9 cellular contexts compared by ENCODE assay signal in genomic region chr9:126326228-126327015, GRCh38. TPM values are rescaled to one million over a fixed set of nuclear protein-coding genes. Genes with fewer than 3 reads are reported as not detected.
DNase-seq lines count a peak whose midpoint lies in the region; ATAC-seq, FAIRE-seq and TF ChIP-seq lines count a peak whose summit lies in the region.
"Had no signal": no experiment of that assay in that cellular context is flagged by ENCODE, and none has a peak within 500 bp of the region (broad histone marks: within the 10 kb centered on the region; RNA-seq: fewer than 3 reads in every experiment).

MVB12B (plus strand) TSS chr9:126326829; CDS start chr9:126326930, 101 bp downstream.

- H3K36me3 ChIP-seq in PC-9 (ENCODE audit: low read depth), result no peaks in the 10 kb centered on the region
- no peaks in the 10 kb centered on the region for H3K36me3 ChIP-seq in osteoblast (ENCODE audit: insufficient read depth, low read length)
- H3K36me3 ChIP-seq in urinary bladder (ENCODE audit: insufficient read depth), result no peaks in the 10 kb centered on the region

- no peak for ATAC-seq in GM18907 (IDR thresholded peaks at IDR 0.05; ENCODE audit: unreplicated experiment)

- intact Hi-C loops in PC-9 (cut with micrococcal nuclease; ENCODE audit: unreplicated experiment), result no loop called here

- FAIRE-seq in GM18507 (lab: Jason Lieb, UNC), result no peak
- FAIRE-seq: colon had no signal

- no peaks in the 10 kb centered on the region for H4K20me1 ChIP-seq in PC-9 (ENCODE audit: insufficient read depth)
- no peaks in the 10 kb centered on the region for H4K20me1 ChIP-seq in osteoblast (ENCODE audit: insufficient read depth, low read length)

- DNase-seq in GM18507 (ENCODE audit: extremely low spot score, insufficient read length, low read depth) (peak; percentile 30), PC-9 (peak in 1 of 2 experiments; percentile 49), glomerular endothelial cell (ENCODE audit: extremely low read depth, low read depth, low spot score) (no peak), osteoblast (ENCODE audit: insufficient read length, low spot score, missing footprints) (peak; percentile 98), SIG-M5 treated with dmso at 0.1 percent for 504 hours (lab: John Stamatoyannopoulos, UW; ENCODE audit: unreplicated experiment) (no peak)
- DNase-seq in activated naive CD4-positive, alpha-beta T cell treated with Interleukin-2 at 50 U/mL for 16 hours, result peak; percentile 55

- H3K9me2 ChIP-seq in PC-9 (ENCODE audit: insufficient read depth), result no peaks in the 10 kb centered on the region

- H3K9me3 ChIP-seq in PC-9 (ENCODE audit: insufficient read depth, low read depth) (no peaks in the 10 kb centered on the region; the same call in 1 of the 2 replicates), osteoblast (ENCODE audit: low read depth, low read length) (no peaks in the 10 kb centered on the region)

- H3K4me2 ChIP-seq in PC-9 (peak within 1 kb of the TSS; percentile 74), osteoblast (ENCODE audit: insufficient read depth, low read length) (peak within 1 kb of the TSS; percentile 92)

- POLR2A ChIA-PET in PC-9 (lab: Charles Lee; ENCODE audit: unreplicated experiment), result no interaction called here

- BruUV-seq in PC-9 (replicated peaks; lab: Mats Ljungman, UMichigan), result no TSS peak

- no peak within 1 kb of the TSS for H3K27ac ChIP-seq in PC-9
- H3K27ac ChIP-seq in osteoblast (ENCODE audit: low read depth, low read length), result peak within 1 kb of the TSS; percentile 19
- H3K27ac ChIP-seq in urinary bladder (ENCODE audit: low read depth), result peak within 1 kb of the TSS; percentile 61

- H3K4me1 ChIP-seq in PC-9 (replicated peaks; ENCODE audit: insufficient read depth) (no peaks in the 10 kb centered on the region), osteoblast (ENCODE audit: insufficient read depth, low read length) (peaks cover 13% of the 10 kb centered on the region), urinary bladder (ENCODE audit: insufficient read depth) (no peaks in the 10 kb centered on the region)

- H3K27me3 ChIP-seq in PC-9 (ENCODE audit: insufficient read depth, low read depth), result no peaks in the 10 kb centered on the region
- H3K27me3 ChIP-seq in osteoblast (ENCODE audit: insufficient read depth, low read length), result no peaks in the 10 kb centered on the region

- H3F3A ChIP-seq in PC-9 (ENCODE audit: insufficient read depth, low read depth), result no peaks in the 10 kb centered on the region

- CTCF ChIA-PET in PC-9 (lab: Charles Lee), result interaction anchor here (0.6 kb wide), 2 partner anchors 28 to 172 kb away, joined by 3 read pairs; no protein-coding TSS in a partner anchor

- H2AFZ ChIP-seq in PC-9 (peak within 1 kb of the TSS; percentile 79), osteoblast (ENCODE audit: low read length) (peak within 1 kb of the TSS; percentile 85)

- H3K4me3 ChIP-seq in PC-9 (peak within 1 kb of the TSS; percentile 52; the same call in 1 of the 2 replicates), osteoblast (ENCODE audit: insufficient read depth, low read length) (peak within 1 kb of the TSS; percentile 77), urinary bladder (ENCODE audit: low read depth, low read length) (peak within 1 kb of the TSS; percentile 94)

- WGBS in urinary bladder, result 2% methylated on average over 94 of the region's 94 CpGs

- H3K79me2 ChIP-seq in PC-9 (ENCODE audit: low read depth) (no peaks in the 10 kb centered on the region), osteoblast (ENCODE audit: insufficient read depth, low read length) (peaks cover 32% of the 10 kb centered on the region)

- TF ChIP-seq CTCF in PC-9 (conservative IDR thresholded peaks at IDR 0.05), result no peak
- no peak for TF ChIP-seq CTCF in osteoblast (IDR thresholded peaks at IDR 0.05; ENCODE audit: extremely low read depth, low read depth, low read length)

RNA-seq across cellular contexts. Expression of gene MVB12B, which starts in this region (rescaled TPM):
- total RNA-seq in PC-9 (2021) (6.7 and 8.8 TPM in 2 replicates), glomerular endothelial cell (8.1 and 11.4 TPM in 2 replicates), osteoblast (5.4 and 8.0 TPM in 2 replicates), urinary bladder (12.2 TPM)
- 13.5 TPM for polyA plus RNA-seq in urinary bladder

Comparison
In these comparisons a context has a peak if more than half of its experiments do, and no peak if none do; other contexts are left out.
1. DNase-seq: peak in GM18507 (single experiment), activated naive CD4-positive, alpha-beta T cell treated with Interleukin-2 at 50 U/mL for 16 hours (single experiment) and osteoblast (single experiment); none in glomerular endothelial cell (single experiment) and SIG-M5 treated with dmso at 0.1 percent for 504 hours (single experiment).
2. Peak in every context shown above with its lines, with median percentiles within 50 percentile points of each other: H3K4me3 ChIP-seq.